Comparison of ENCODE assay signal across 17 cellular contexts in the genomic region with DNA sequence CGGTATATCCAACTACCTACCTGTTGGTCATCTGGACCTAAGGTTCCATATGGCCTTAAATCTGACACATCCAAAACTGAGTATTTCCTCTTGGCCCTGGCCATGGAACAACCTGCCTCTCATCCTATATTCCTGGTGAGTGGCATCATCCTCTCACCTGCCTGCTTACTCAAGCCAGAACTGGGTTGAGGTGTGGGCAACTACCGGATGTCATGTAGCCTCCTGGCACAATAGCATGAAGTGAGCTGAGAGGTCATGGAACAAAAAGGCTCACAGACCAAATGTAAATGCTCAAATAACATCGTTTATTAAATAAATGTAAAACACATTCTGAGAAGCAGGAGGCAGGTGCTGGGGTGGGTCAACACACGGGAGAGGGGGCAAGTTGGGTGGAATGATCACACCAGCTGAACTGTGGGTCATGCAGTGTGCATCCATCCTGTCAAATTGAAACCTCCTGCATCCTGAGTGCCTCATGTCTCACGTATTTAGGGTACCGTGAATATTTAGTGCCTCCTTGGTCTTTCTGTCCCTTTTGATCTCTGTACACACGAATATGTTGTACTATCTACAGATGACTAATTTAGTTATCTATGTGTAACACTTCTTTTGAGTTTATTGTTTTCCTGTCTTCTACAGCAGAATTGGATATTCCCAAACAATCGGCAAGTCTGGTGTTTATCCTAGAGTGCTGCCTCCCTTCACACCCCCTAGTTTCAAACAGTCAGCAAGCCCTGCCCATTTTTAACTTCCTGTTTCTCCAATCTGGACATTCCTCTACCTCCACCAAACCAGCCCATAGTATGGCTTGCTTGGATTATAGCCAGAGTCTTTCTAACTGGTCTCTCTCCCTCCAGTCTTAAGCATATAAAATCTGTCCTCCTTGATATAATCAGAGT. TPM values are rescaled to one million over a fixed set of nuclear protein-coding genes. Genes with fewer than 3 reads are reported as not detected.
DNase-seq lines count a peak whose midpoint lies in the region; ATAC-seq, FAIRE-seq and TF ChIP-seq lines count a peak whose summit lies in the region.
"Had no signal": no experiment of that assay in that cellular context is flagged by ENCODE, and none has a peak within 500 bp of the region (broad histone marks: within the 10 kb centered on the region; RNA-seq: fewer than 3 reads in every experiment).

No MANE protein-coding gene starts in this region.

- CTCF ChIA-PET in OCI-LY7 (lab: Charles Lee; ENCODE audit: unreplicated experiment), result no interaction called here
- CTCF ChIA-PET in H1 (lab: Charles Lee; ENCODE audit: partially characterized antibody), result interaction anchor here (1.6 kb wide), 1 partner anchor 9 kb away, joined by 3 read pairs; no protein-coding TSS in a partner anchor

- POLR2A ChIA-PET in OCI-LY7 (lab: Charles Lee) (no interaction called here), H1 (lab: Charles Lee; ENCODE audit: partially characterized antibody) (interaction anchor here (0.6 to 68.5 kb wide), 3 partner anchors 10 to 31 kb away, joined by 3 to 2251 read pairs (median 2251); a partner anchor contains a TSS)

- peaks cover 14 to 22% of the 10 kb centered on the region in 2 donors for H3K4me1 Mint-ChIP-seq in natural killer cell treated with Interleukin-12 subunit alpha and Interleukin-12 subunit beta and Interleukin-15 and Interleukin-18, amount 100 ng/mL, for 72 hours (ENCODE audit: low read depth in 2 of 2)
- H3K4me1 Mint-ChIP-seq in natural killer cell, result peaks cover 12 to 22% of the 10 kb centered on the region in 2 donors
- peaks cover 11% of the 10 kb centered on the region for H3K4me1 Mint-ChIP-seq in nephron progenitor cell

- ATAC-seq in natural killer cell treated with Interleukin-12 subunit alpha and Interleukin-12 subunit beta and Interleukin-15 and Interleukin-18, amount 100 ng/mL, for 72 hours, result peak in 1 of 2 donors; percentile 50
- ATAC-seq in natural killer cell (no peak), HG03025 (IDR thresholded peaks at IDR 0.05; ENCODE audit: low FRiP score, unreplicated experiment) (no peak)
- ATAC-seq: heart left ventricle had no signal

- H3K36me3 ChIP-seq in OCI-LY7 (ENCODE audit: insufficient read depth, low read length) (no peaks in the 10 kb centered on the region), H1 (ENCODE audit: control insufficient read depth in 2 of 4, insufficient read depth in 4 of 4, low read length in 3 of 4) (no peaks in the 10 kb centered on the region)

- H3K79me1 ChIP-seq in H1 (ENCODE audit: low read depth, low read length), result peaks cover 4% of the 10 kb centered on the region

- peak overlapping the region; percentile 33 for H3K4me3 Mint-ChIP-seq in natural killer cell treated with Interleukin-12 subunit alpha and Interleukin-12 subunit beta and Interleukin-15 and Interleukin-18, amount 100 ng/mL, for 72 hours
- no peak overlapping the region for H3K4me3 Mint-ChIP-seq in natural killer cell
- H3K4me3 Mint-ChIP-seq in nephron progenitor cell, result no peak overlapping the region
- H3K4me3 Mint-ChIP-seq: HFFc6, nephron had no signal

- TF ChIP-seq EP300 in H1 (IDR thresholded peaks at IDR 0.05; ENCODE audit: borderline replicate concordance in 1 of 2, low read depth in 2 of 2, low read length in 2 of 2), result no peak

- H3K9me3 Mint-ChIP-seq in natural killer cell treated with Interleukin-12 subunit alpha and Interleukin-12 subunit beta and Interleukin-15 and Interleukin-18, amount 100 ng/mL, for 72 hours, result no peaks in the 10 kb centered on the region
- no peaks in the 10 kb centered on the region for H3K9me3 Mint-ChIP-seq in natural killer cell
- no peaks in the 10 kb centered on the region for H3K9me3 Mint-ChIP-seq in nephron progenitor cell
- H3K9me3 Mint-ChIP-seq: HFFc6, nephron had no signal

- H2AFZ ChIP-seq in OCI-LY7 (ENCODE audit: low read length) (no peak overlapping the region), H1 (ENCODE audit: low read length) (no peak overlapping the region)

- peak overlapping the region; percentile 35; the same call in 1 of the 2 replicates for H3K4me2 ChIP-seq in OCI-LY7 (ENCODE audit: low read length)
- H3K4me2 ChIP-seq in H1 (ENCODE audit: insufficient read depth in 1 of 2, low read depth in 2 of 2, low read length in 2 of 2), result no peak overlapping the region

- no peaks in the 10 kb centered on the region for H3K27me3 ChIP-seq in H1 (replicated peaks in 1 of 4; ENCODE audit: control insufficient read depth in 3 of 4, extremely low read depth in 1 of 4, insufficient read depth in 3 of 4, low read length in 3 of 4)
- H3K27me3 ChIP-seq: heart left ventricle had no signal

- no peak for FAIRE-seq in H1 (lab: Jason Lieb, UNC)

- no peak overlapping the region for H3K4ac ChIP-seq in H1 (replicated peaks; ENCODE audit: insufficient read length, low read depth, low read length)

- peak overlapping the region; percentile 90; the same call in 1 of the 2 replicates for H2BK12ac ChIP-seq in H1 (ENCODE audit: low read depth, low read length)

- no peak for TF ChIP-seq POLR2A in H1 (IDR thresholded peaks at IDR 0.05; ENCODE audit: control extremely low read depth in 1 of 2, low read depth in 2 of 2, low read length in 2 of 2)

- no peak for DNase-seq in natural killer cell treated with Interleukin-12 subunit alpha and Interleukin-12 subunit beta and Interleukin-15 and Interleukin-18, amount 100 ng/mL, for 72 hours (ENCODE audit: low spot score)
- DNase-seq in natural killer cell (no peak), OCI-LY7 (ENCODE audit: low spot score) (no peak), H1 (ENCODE audit: low read depth in 1 of 2, low spot score in 2 of 2) (no peak), NCI-H82 treated with DMSO at 0.1 percent for 48 hours (lab: John Stamatoyannopoulos, UW; ENCODE audit: unreplicated experiment) (no peak), nephron progenitor cell (no peak), SKM-1 treated with dmso at 0.1 percent for 144 hours (lab: John Stamatoyannopoulos, UW; ENCODE audit: unreplicated experiment) (no peak)
- DNase-seq: AML-193; DMS79; effector CD8-positive, alpha-beta T cell; heart left ventricle; HFFc6; NCI-H1694; NK-92 treated with Interleukin-12 subunit alpha and Interleukin-12 subunit beta, amount 100 ng/mL, for 24 hours; stimulated activated CD4-positive, alpha-beta T cell treated with anti-CD3 and anti-CD28 coated beads, Interleukin-2, amount 100 ng/mL, for 24 hours had no signal

- intact Hi-C loops in natural killer cell (cut with micrococcal nuclease) (no loop called here), OCI-LY7 (cut with micrococcal nuclease; ENCODE audit: unreplicated experiment) (no loop called here)

- no peaks in the 10 kb centered on the region for H3K9me3 ChIP-seq in OCI-LY7 (ENCODE audit: low read length)
- no peaks in the 10 kb centered on the region; a peak in 1 of 4 replicates for H3K9me3 ChIP-seq in H1 (ENCODE audit: insufficient read depth in 2 of 2, low read depth in 1 of 2, low read length in 1 of 2)
- H3K9me3 ChIP-seq: heart left ventricle had no signal

- H3K56ac ChIP-seq in H1 (replicated peaks; ENCODE audit: insufficient read length, low read depth, low read length), result no peak overlapping the region

- peak overlapping the region; percentile 68 for H4K91ac ChIP-seq in H1 (replicated peaks; ENCODE audit: insufficient read length, low read length)

- no peaks in the 10 kb centered on the region; the same call in 1 of the 2 replicates for H3K23me2 ChIP-seq in H1 (ENCODE audit: low read depth, low read length)

- WGBS in H1 (ENCODE audit: extremely low coverage in 1 of 2, insufficient coverage in 1 of 2, insufficient read length in 1 of 2, insufficient replicate concordance in 2 of 2, low coverage in 1 of 2, low lambda C conversion rate in 2 of 2, missing lambda C conversion rate in 1 of 2), 2 experiments, result 85% methylated on average over 8 of the region's 8 CpGs; no CpG with 5 or more reads in 1 of the 2 experiments

- H2BK5ac ChIP-seq in H1 (ENCODE audit: low read depth, low read length), result 0 out of 2 replicates have a peak overlapping the region, but pooled peaks have one; percentile 10

- TF ChIP-seq RAD21 in H1 (IDR thresholded peaks at IDR 0.05 in 1 of 2, conservative IDR thresholded peaks at IDR 0.05 in 1 of 2; ENCODE audit: low read depth in 2 of 2, low read length in 2 of 2), result no peak

- no peaks in the 10 kb centered on the region for H3K9me2 ChIP-seq in OCI-LY7 (ENCODE audit: insufficient read depth, low read length)

- no peak overlapping the region for H3K14ac ChIP-seq in H1 (ENCODE audit: insufficient read length)

- H2BK120ac ChIP-seq in H1 (replicated peaks; ENCODE audit: low read depth, low read length), result no peak overlapping the region

- no peak overlapping the region for H4K8ac ChIP-seq in H1 (ENCODE audit: extremely low read depth, insufficient read depth, low read length)

- H3K79me2 ChIP-seq in OCI-LY7 (ENCODE audit: insufficient read depth, low read depth, low read length) (no peaks in the 10 kb centered on the region), H1 (ENCODE audit: control insufficient read depth in 1 of 2, insufficient read depth in 2 of 2, low read length in 2 of 2) (peaks cover 0 to 27% of the 10 kb centered on the region in 2 experiments; a peak in 2 of 4 replicates)

- H2BK15ac ChIP-seq in H1 (ENCODE audit: low read length), result peak overlapping the region; percentile 99

- H2BK20ac ChIP-seq in H1 (ENCODE audit: low read length), result peak overlapping the region; percentile 86; the same call in 1 of the 2 replicates

- H3K4me1 ChIP-seq in OCI-LY7 (ENCODE audit: insufficient read depth, low read length, poor library complexity, severe bottlenecking) (peaks cover 21% of the 10 kb centered on the region), H1 (replicated peaks in 1 of 4; ENCODE audit: control insufficient read depth in 3 of 4, insufficient read depth in 4 of 4, low read length in 3 of 4) (peaks cover 9 to 24% (median 16%) of the 10 kb centered on the region in 4 experiments)

- no TSS peak for BruUV-seq in OCI-LY7 (replicated peaks; lab: Mats Ljungman, UMichigan)

- H3K18ac ChIP-seq in H1 (ENCODE audit: extremely low read depth, low read length), result no peak overlapping the region; the same call in 1 of the 2 replicates

- H4K20me1 ChIP-seq in OCI-LY7 (ENCODE audit: insufficient read depth, low read length) (no peaks in the 10 kb centered on the region), H1 (replicated peaks in 1 of 2; ENCODE audit: control insufficient read depth in 1 of 2, insufficient read depth in 2 of 2, low read length in 2 of 2) (no peaks in the 10 kb centered on the region)

- H3K27ac ChIP-seq in OCI-LY7 (ENCODE audit: low read depth, low read length, poor library complexity, severe bottlenecking) (no peak overlapping the region), H1 (ENCODE audit: low read depth, low read length) (no peak overlapping the region)
- H3K27ac ChIP-seq: heart left ventricle had no signal

- no peaks in the 10 kb centered on the region for H3K27me3 Mint-ChIP-seq in natural killer cell treated with Interleukin-12 subunit alpha and Interleukin-12 subunit beta and Interleukin-15 and Interleukin-18, amount 100 ng/mL, for 72 hours
- no peaks in the 10 kb centered on the region for H3K27me3 Mint-ChIP-seq in natural killer cell (ENCODE audit: low read depth in 2 of 2)
- H3K27me3 Mint-ChIP-seq in nephron progenitor cell (ENCODE audit: low read depth, poor library complexity), result peaks cover 12% of the 10 kb centered on the region

- H3K36me3 Mint-ChIP-seq in natural killer cell treated with Interleukin-12 subunit alpha and Interleukin-12 subunit beta and Interleukin-15 and Interleukin-18, amount 100 ng/mL, for 72 hours, result no peaks in the 10 kb centered on the region
- H3K36me3 Mint-ChIP-seq in natural killer cell, result no peaks in the 10 kb centered on the region
- H3K36me3 Mint-ChIP-seq in nephron progenitor cell (ENCODE audit: low read depth), result no peaks in the 10 kb centered on the region

- no peak overlapping the region for H4K5ac ChIP-seq in H1 (ENCODE audit: insufficient read length, low read depth, low read length)

- no peak overlapping the region for H3K27ac Mint-ChIP-seq in natural killer cell treated with Interleukin-12 subunit alpha and Interleukin-12 subunit beta and Interleukin-15 and Interleukin-18, amount 100 ng/mL, for 72 hours
- no peak overlapping the region for H3K27ac Mint-ChIP-seq in natural killer cell
- no peak overlapping the region for H3K27ac Mint-ChIP-seq in nephron progenitor cell
- H3K27ac Mint-ChIP-seq: HFFc6, nephron had no signal

- H2AK5ac ChIP-seq in H1 (ENCODE audit: low read depth, low read length), result peak overlapping the region; percentile 70; the same call in 1 of the 2 replicates

- TF ChIP-seq CTCF in natural killer cell (IDR thresholded peaks at IDR 0.05) (no peak), OCI-LY7 (conservative IDR thresholded peaks at IDR 0.05; ENCODE audit: low read length) (no peak), H1 (IDR thresholded peaks at IDR 0.05; ENCODE audit: control extremely low read depth in 1 of 3, insufficient read depth in 1 of 3, low read depth in 1 of 3, low read length in 3 of 3) (no peak), nephron progenitor cell (IDR thresholded peaks at IDR 0.05) (no peak)

- H3K23ac ChIP-seq in H1 (ENCODE audit: insufficient read length), result no peak overlapping the region

- H3K4me3 ChIP-seq in OCI-LY7 (ENCODE audit: low read depth, low read length, poor library complexity, severe bottlenecking) (no peak overlapping the region), H1 (ENCODE audit: extremely low read depth in 1 of 4, insufficient read depth in 2 of 4, low read depth in 3 of 4, low read length in 4 of 4) (no peak overlapping the region)
- H3K4me3 ChIP-seq: heart left ventricle had no signal

- H3K9ac ChIP-seq in H1 (replicated peaks in 1 of 4; ENCODE audit: extremely low read depth in 1 of 4, low read depth in 3 of 4, low read length in 3 of 4), result no peak overlapping the region

RNA-seq across cellular contexts. Expression of a gene that starts 7.9 kb away (rescaled TPM):
- total RNA-seq in natural killer cell treated with Interleukin-12 subunit alpha and Interleukin-12 subunit beta and Interleukin-15 and Interleukin-18, amount 100 ng/mL, for 72 hours, result under 1 TPM in 1 of 2 donors, not detected in 1; 0.21 TPM
- total RNA-seq in natural killer cell, result not detected
- total RNA-seq in OCI-LY7 (2014; rRNA removed; shearing (Covaris generic)), result 0.44 TPM in 1 of 2 replicates, not detected in the other
- total RNA-seq in OCI-LY7 (2022), result 0.86 and 1.4 TPM in 2 replicates
- total RNA-seq in H1 (2021; fragmentation: NEBNext Ultra II Directional; extraction: Animal tissue kit (Norgen Biotek cat#: 25700)), result 2,526 and 2,533 TPM in 2 replicates
- polyA plus RNA-seq in H1 (2011; rRNA removed), result 2,437 and 2,958 TPM in 2 replicates
- 3,112 TPM for polyA plus RNA-seq in H1 (2011; cell fraction: cytosol; rRNA removed)
- 1,732 TPM for polyA plus RNA-seq in H1 (2011; cell fraction: nucleus; rRNA removed)
- 1,944 to 3,021 TPM (median 2,827 TPM) in 4 replicates for polyA plus RNA-seq in H1 (2012, experiment 1 of 2)
- polyA plus RNA-seq in H1 (2012, experiment 2 of 2), result 3,585 TPM
- 2,440 TPM for polyA plus RNA-seq in H1 (2013, experiment 1 of 2)
- polyA plus RNA-seq in H1 (2013, experiment 2 of 2), result 2,561 TPM
- polyA minus RNA-seq in H1 (2011; rRNA and poly(A)+ RNA removed), result 686 and 909 TPM in 2 replicates
- polyA minus RNA-seq in H1 (2011; cell fraction: cytosol; rRNA and poly(A)+ RNA removed), result 545 TPM
- polyA minus RNA-seq in H1 (2011; cell fraction: nucleus; rRNA and poly(A)+ RNA removed), result 413 TPM

RNA-seq across cellular contexts. Expression of a gene that starts 20.0 kb away (rescaled TPM):
- total RNA-seq in natural killer cell treated with Interleukin-12 subunit alpha and Interleukin-12 subunit beta and Interleukin-15 and Interleukin-18, amount 100 ng/mL, for 72 hours, result 10 to 100 TPM; 59.0 to 96.5 TPM
- total RNA-seq in natural killer cell (10 to 100 TPM in 1 of 3 donors, 1 to 10 TPM in 2; 7.2 to 12.0 (median 9.2) TPM), OCI-LY7 (2022) (54.5 and 56.7 TPM in 2 replicates)
- 61.6 and 63.2 TPM in 2 replicates for total RNA-seq in OCI-LY7 (2014; rRNA removed; shearing (Covaris generic))
- 10.0 and 11.0 TPM in 2 replicates for total RNA-seq in H1 (2021; fragmentation: NEBNext Ultra II Directional; extraction: Animal tissue kit (Norgen Biotek cat#: 25700))
- polyA plus RNA-seq in H1 (2011; rRNA removed), result 7.2 and 12.5 TPM in 2 replicates
- 10.0 TPM for polyA plus RNA-seq in H1 (2011; cell fraction: cytosol; rRNA removed)
- 15.6 TPM for polyA plus RNA-seq in H1 (2011; cell fraction: nucleus; rRNA removed)
- polyA plus RNA-seq in H1 (2012, experiment 1 of 2), result 9.6 to 10.7 TPM (median 10.2 TPM) in 4 replicates
- 8.6 TPM for polyA plus RNA-seq in H1 (2012, experiment 2 of 2)
- 6.5 TPM for polyA plus RNA-seq in H1 (2013, experiment 1 of 2)
- 6.5 TPM for polyA plus RNA-seq in H1 (2013, experiment 2 of 2)
- polyA minus RNA-seq in H1 (2011; rRNA and poly(A)+ RNA removed), result 5.5 and 5.6 TPM in 2 replicates
- polyA minus RNA-seq in H1 (2011; cell fraction: cytosol; rRNA and poly(A)+ RNA removed), result 5.3 TPM
- 5.4 TPM for polyA minus RNA-seq in H1 (2011; cell fraction: nucleus; rRNA and poly(A)+ RNA removed)

RNA-seq across cellular contexts. Expression of a gene that starts 20.8 kb away (rescaled TPM):
- 10 to 100 TPM; 29.2 to 54.1 TPM for total RNA-seq in natural killer cell treated with Interleukin-12 subunit alpha and Interleukin-12 subunit beta and Interleukin-15 and Interleukin-18, amount 100 ng/mL, for 72 hours
- 10 to 100 TPM; 13.0 to 20.7 (median 16.9) TPM for total RNA-seq in natural killer cell
- total RNA-seq in OCI-LY7 (2014; rRNA removed; shearing (Covaris generic)), result 23.9 and 33.0 TPM in 2 replicates
- 31.5 and 33.0 TPM in 2 replicates for total RNA-seq in OCI-LY7 (2022)
- 38.0 and 38.2 TPM in 2 replicates for total RNA-seq in H1 (2021; fragmentation: NEBNext Ultra II Directional; extraction: Animal tissue kit (Norgen Biotek cat#: 25700))
- polyA plus RNA-seq in H1 (2011; rRNA removed), result 20.9 and 32.8 TPM in 2 replicates
- polyA plus RNA-seq in H1 (2011; cell fraction: cytosol; rRNA removed), result 50.9 TPM
- 138 TPM for polyA plus RNA-seq in H1 (2011; cell fraction: nucleus; rRNA removed)
- 36.7 to 61.3 TPM (median 50.8 TPM) in 4 replicates for polyA plus RNA-seq in H1 (2012, experiment 1 of 2)
- polyA plus RNA-seq in H1 (2012, experiment 2 of 2), result 19.0 TPM
- 19.9 TPM for polyA plus RNA-seq in H1 (2013, experiment 1 of 2)
- polyA plus RNA-seq in H1 (2013, experiment 2 of 2), result 17.6 TPM
- 29.0 and 29.1 TPM in 2 replicates for polyA minus RNA-seq in H1 (2011; rRNA and poly(A)+ RNA removed)
- 20.8 TPM for polyA minus RNA-seq in H1 (2011; cell fraction: cytosol; rRNA and poly(A)+ RNA removed)
- 43.1 TPM for polyA minus RNA-seq in H1 (2011; cell fraction: nucleus; rRNA and poly(A)+ RNA removed)

RNA-seq across cellular contexts. Expression of a gene that starts 39.5 kb away (rescaled TPM):
- total RNA-seq in natural killer cell treated with Interleukin-12 subunit alpha and Interleukin-12 subunit beta and Interleukin-15 and Interleukin-18, amount 100 ng/mL, for 72 hours, result not detected
- total RNA-seq in natural killer cell, result not detected
- total RNA-seq in OCI-LY7 (2014; rRNA removed; shearing (Covaris generic)), result not detected in 2 replicates
- not detected in 2 replicates for total RNA-seq in OCI-LY7 (2022)
- not detected in 2 replicates for total RNA-seq in H1 (2021; fragmentation: NEBNext Ultra II Directional; extraction: Animal tissue kit (Norgen Biotek cat#: 25700))
- polyA plus RNA-seq in H1 (2011; rRNA removed), result 0.11 and 0.58 TPM in 2 replicates
- polyA plus RNA-seq in H1 (2011; cell fraction: cytosol; rRNA removed), result 0.39 TPM
- 1.4 TPM for polyA plus RNA-seq in H1 (2011; cell fraction: nucleus; rRNA removed)
- polyA plus RNA-seq in H1 (2012, experiment 1 of 2), result 0.52 to 0.62 TPM (median 0.57 TPM) in 3 of 4 replicates, not detected in the other
- 0.21 TPM for polyA plus RNA-seq in H1 (2012, experiment 2 of 2)
- 1.6 TPM for polyA plus RNA-seq in H1 (2013, experiment 1 of 2)
- polyA plus RNA-seq in H1 (2013, experiment 2 of 2), result 1.6 TPM
- not detected in 2 replicates for polyA minus RNA-seq in H1 (2011; rRNA and poly(A)+ RNA removed)
- polyA minus RNA-seq in H1 (2011; cell fraction: cytosol; rRNA and poly(A)+ RNA removed), result not detected
- not detected for polyA minus RNA-seq in H1 (2011; cell fraction: nucleus; rRNA and poly(A)+ RNA removed)
- total RNA-seq: heart left ventricle, HFFc6 had no signal
- polyA plus RNA-seq: heart left ventricle had no signal

RNA-seq across cellular contexts. Expression of a gene that starts 58.1 kb away (rescaled TPM):
- not detected for total RNA-seq in natural killer cell treated with Interleukin-12 subunit alpha and Interleukin-12 subunit beta and Interleukin-15 and Interleukin-18, amount 100 ng/mL, for 72 hours
- total RNA-seq in natural killer cell (not detected), OCI-LY7 (2022) (not detected in 2 replicates)
- total RNA-seq in OCI-LY7 (2014; rRNA removed; shearing (Covaris generic)), result not detected in 2 replicates
- not detected in 2 replicates for total RNA-seq in H1 (2021; fragmentation: NEBNext Ultra II Directional; extraction: Animal tissue kit (Norgen Biotek cat#: 25700))
- not detected in 2 replicates for polyA plus RNA-seq in H1 (2011; rRNA removed)
- polyA plus RNA-seq in H1 (2011; cell fraction: cytosol; rRNA removed), result not detected
- not detected for polyA plus RNA-seq in H1 (2011; cell fraction: nucleus; rRNA removed)
- not detected in 4 replicates for polyA plus RNA-seq in H1 (2012, experiment 1 of 2)
- polyA plus RNA-seq in H1 (2012, experiment 2 of 2), result not detected
- polyA plus RNA-seq in H1 (2013, experiment 1 of 2), result not detected
- polyA plus RNA-seq in H1 (2013, experiment 2 of 2), result not detected
- not detected in 2 replicates for polyA minus RNA-seq in H1 (2011; rRNA and poly(A)+ RNA removed)
- polyA minus RNA-seq in H1 (2011; cell fraction: cytosol; rRNA and poly(A)+ RNA removed), result not detected
- polyA minus RNA-seq in H1 (2011; cell fraction: nucleus; rRNA and poly(A)+ RNA removed), result not detected
- total RNA-seq: HFFc6 had no signal

Comparison
In these comparisons a context has a peak if more than half of its experiments do, and no peak if none do; other contexts are left out.
1. RNA of a gene that starts 7.9 kb away (total RNA-seq): 2,526 to 2,533 TPM in H1; 0.44 to 1.4 TPM in OCI-LY7, 0.21 TPM in natural killer cell treated with Interleukin-12 subunit alpha and Interleukin-12 subunit beta and Interleukin-15 and Interleukin-18, amount 100 ng/mL, for 72 hours and not detected in natural killer cell; every median in the first group is over 1,000 times any median in the second.